26 cellular contexts compared by ENCODE assay signal in the genomic region with DNA sequence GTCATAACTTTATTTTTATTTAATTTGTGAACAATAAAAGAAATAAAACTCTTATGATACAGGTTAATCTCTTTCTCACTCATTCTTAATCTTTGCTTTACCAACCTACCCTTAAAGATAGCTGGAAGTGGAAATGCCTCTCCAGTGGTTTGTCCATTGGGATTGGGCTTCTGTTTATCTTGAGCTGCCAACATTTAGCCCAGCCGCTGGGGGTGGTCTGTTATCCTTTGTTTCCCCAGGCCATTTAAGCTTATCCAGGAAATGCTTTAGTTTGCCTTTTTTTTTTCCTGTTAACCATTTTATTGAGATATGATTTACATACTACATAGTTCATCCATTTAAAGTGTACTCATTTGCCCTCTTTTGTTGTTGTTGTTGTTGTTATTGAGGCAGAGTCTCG.
"Had no signal": no experiment of that assay in that cellular context is flagged by ENCODE, and none has a peak within 500 bp of the region (broad histone marks: within the 10 kb centered on the region; RNA-seq: fewer than 3 reads in every experiment).

No MANE protein-coding gene starts in this region.

- H3K4me3 ChIP-seq: colonic mucosa, tibial nerve had no signal

- H3K27me3 ChIP-seq: colonic mucosa, tibial nerve had no signal

- H3K27ac ChIP-seq: colonic mucosa, parathyroid adenoma, tibial nerve had no signal

- H3K9me3 ChIP-seq: colonic mucosa, tibial nerve had no signal

- ATAC-seq: activated naive CD4-positive, alpha-beta T cell treated with anti-CD3 and anti-CD28 coated beads, Interleukin-2, amount 50 U/mL, for 72 hours; activated T-helper 17 cell treated with anti-CD3 and anti-CD28 coated beads, Interleukin-2, amount 50 U/mL, for 72 hours; esophagus mucosa; left cardiac atrium; left ventricle myocardium superior; right cardiac atrium had no signal

- H3K27ac Mint-ChIP-seq: activated CD4-positive, alpha-beta memory T cell treated with anti-CD3 and anti-CD28 coated beads for 36 hours; activated CD4-positive, alpha-beta T cell treated with anti-CD3 and anti-CD28 coated beads, Interleukin-2, amount 10 ng/mL, durations not matched to agents 24 days and 14 days; activated naive CD4-positive, alpha-beta T cell treated with anti-CD3 and anti-CD28 coated beads, Interleukin-2, amount 50 U/mL, for 72 hours; activated T-helper 17 cell treated with anti-CD3 and anti-CD28 coated beads, Interleukin-2, amount 50 U/mL, for 72 hours had no signal

- DNase-seq: activated CD4-positive, alpha-beta memory T cell treated with anti-CD3 and anti-CD28 coated beads for 36 hours; activated CD4-positive, alpha-beta T cell treated with anti-CD3 and anti-CD28 coated beads, Interleukin-2, amount 10 ng/mL, durations not matched to agents 24 days and 14 days; activated CD4-positive, CD25-positive, alpha-beta regulatory T cell treated with anti-CD3 and anti-CD28 coated beads, Interleukin-2, amount 50 U/mL, for 72 hours; activated CD8-positive, alpha-beta memory T cell treated with anti-CD3 and anti-CD28 coated beads, Interleukin-2, amount 50 U/mL, for 4 hours; activated gamma-delta T cell treated with Interleukin-2 at 50 U/mL for 16 hours; activated T-cell treated with anti-CD3 and anti-CD28 coated beads, Interleukin-2, amount 50 U/mL, for 1 hour; colonic mucosa; foreskin fibroblast; head of caudate nucleus; hippocampal formation; left cardiac atrium; left ventricle myocardium superior; naive B cell; nucleus accumbens; right cardiac atrium; stimulated activated CD4-positive, alpha-beta T cell treated with anti-CD3 and anti-CD28 coated beads, Interleukin-15, amount 100 ng/mL, for 24 hours; stimulated activated naive CD4-positive, alpha-beta T cell; T-helper 2 cell had no signal

- H3K27me3 Mint-ChIP-seq: activated CD4-positive, alpha-beta memory T cell treated with anti-CD3 and anti-CD28 coated beads for 36 hours; activated CD4-positive, alpha-beta T cell treated with anti-CD3 and anti-CD28 coated beads, Interleukin-2, amount 10 ng/mL, durations not matched to agents 24 days and 14 days; activated T-helper 17 cell treated with anti-CD3 and anti-CD28 coated beads, Interleukin-2, amount 50 U/mL, for 72 hours; naive B cell had no signal

- H3K4me3 Mint-ChIP-seq: activated CD4-positive, alpha-beta memory T cell treated with anti-CD3 and anti-CD28 coated beads for 36 hours; activated CD4-positive, alpha-beta T cell treated with anti-CD3 and anti-CD28 coated beads, Interleukin-2, amount 10 ng/mL, durations not matched to agents 24 days and 14 days; activated T-helper 17 cell treated with anti-CD3 and anti-CD28 coated beads, Interleukin-2, amount 50 U/mL, for 72 hours had no signal

- H3K9me3 Mint-ChIP-seq: activated CD4-positive, alpha-beta memory T cell treated with anti-CD3 and anti-CD28 coated beads for 36 hours; activated CD4-positive, alpha-beta T cell treated with anti-CD3 and anti-CD28 coated beads, Interleukin-2, amount 10 ng/mL, durations not matched to agents 24 days and 14 days; activated naive CD4-positive, alpha-beta T cell treated with anti-CD3 and anti-CD28 coated beads, Interleukin-2, amount 50 U/mL, for 72 hours; activated T-helper 17 cell treated with anti-CD3 and anti-CD28 coated beads, Interleukin-2, amount 50 U/mL, for 72 hours; naive B cell had no signal

- H3K36me3 ChIP-seq: colonic mucosa had no signal

- H2AFZ ChIP-seq: parathyroid adenoma had no signal

- H3K9ac ChIP-seq: parathyroid adenoma had no signal

- FAIRE-seq: bronchial epithelial cell, keratinocyte, urothelium cell line had no signal

- H3K4me1 ChIP-seq: colonic mucosa had no signal
